In the genomic region with DNA sequence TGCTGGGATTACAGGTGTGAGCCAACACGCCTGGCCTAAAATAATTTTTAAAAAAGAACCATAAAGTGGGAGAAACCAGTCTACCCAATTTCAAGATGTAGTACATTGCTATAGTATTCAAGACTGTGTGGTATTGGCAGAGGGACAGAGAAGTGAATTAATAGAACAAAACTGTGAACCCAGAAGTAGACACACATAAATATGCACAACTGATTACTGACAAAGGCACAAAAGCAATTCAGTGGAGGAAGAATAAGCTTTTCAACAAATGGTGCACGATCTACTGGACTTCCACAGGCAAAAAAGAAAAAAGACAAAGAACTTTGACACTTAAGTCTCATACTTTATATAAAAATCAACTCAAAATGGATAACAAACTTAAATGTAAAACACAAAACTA, we compare ENCODE assay signal across 19 cellular contexts. TPM values are rescaled to one million over a fixed set of nuclear protein-coding genes. Genes with fewer than 3 reads are reported as not detected.
DNase-seq lines count a peak whose midpoint lies in the region; ATAC-seq and TF ChIP-seq lines count a peak whose summit lies in the region.
"Had no signal": no experiment of that assay in that cellular context is flagged by ENCODE, and none has a peak within 500 bp of the region (broad histone marks: within the 10 kb centered on the region; RNA-seq: fewer than 3 reads in every experiment).

No MANE protein-coding gene starts in this region.

- in situ Hi-C loops in mammary epithelial cell (cut with MboI; ENCODE audit: low sequenced_read_pairs in 2 of 2), result no loop called here

- no peak overlapping the region for H3K4me2 ChIP-seq in mammary epithelial cell (ENCODE audit: insufficient read depth, low read depth, low read length)
- no peak overlapping the region for H3K4me2 ChIP-seq in MM.1S (ENCODE audit: low read depth, low read length)

- no peaks in the 10 kb centered on the region for H3K9me2 ChIP-seq in MM.1S (replicated peaks; ENCODE audit: insufficient read depth, low read length)

- no peaks in the 10 kb centered on the region for H3K27me3 Mint-ChIP-seq in MCF 10A (ENCODE audit: insufficient read depth, unreplicated experiment)
- no peaks in the 10 kb centered on the region for H3K27me3 Mint-ChIP-seq in activated B cell treated with CpG ODN at 0.5 μM for 24 hours
- peaks cover 11 to 24% (median 24%) of the 10 kb centered on the region in 3 donors for H3K27me3 Mint-ChIP-seq in immature natural killer cell (ENCODE audit: low read depth in 3 of 3)

- H3K27me3 ChIP-seq in mammary epithelial cell (ENCODE audit: insufficient read depth, low read length), result no peaks in the 10 kb centered on the region
- no peaks in the 10 kb centered on the region for H3K27me3 ChIP-seq in MM.1S (replicated peaks; ENCODE audit: insufficient read depth, low read length)
- H3K27me3 ChIP-seq: cardiac muscle cell, dorsolateral prefrontal cortex, esophagus squamous epithelium, ovary, sigmoid colon had no signal

- no peak overlapping the region for H3K4me3 ChIP-seq in mammary epithelial cell (replicated peaks in 1 of 3; ENCODE audit: insufficient read depth in 1 of 3, low read depth in 2 of 3, low read length in 3 of 3)
- H3K4me3 ChIP-seq in MM.1S (ENCODE audit: low read length), result no peak overlapping the region
- H3K4me3 ChIP-seq: cardiac muscle cell, dorsolateral prefrontal cortex, esophagus squamous epithelium, K562, ovary, sigmoid colon had no signal

- TF ChIP-seq CTCF in MCF 10A (IDR thresholded peaks at IDR 0.05; ENCODE audit: unreplicated experiment), result no peak
- TF ChIP-seq CTCF in mammary epithelial cell (conservative IDR thresholded peaks at IDR 0.05 in 1 of 2, IDR thresholded peaks at IDR 0.05 in 1 of 2; ENCODE audit: extremely low read depth in 1 of 2, insufficient read depth in 1 of 2, low read depth in 1 of 2, low read length in 2 of 2), result no peak
- no peak for TF ChIP-seq CTCF in activated B cell treated with CpG ODN at 0.5 μM for 24 hours (IDR thresholded peaks at IDR 0.05)
- TF ChIP-seq CTCF in MM.1S (IDR thresholded peaks at IDR 0.05; ENCODE audit: low read length), result no peak

- peaks cover 21% of the 10 kb centered on the region for H3K4me1 Mint-ChIP-seq in MCF 10A (ENCODE audit: insufficient read depth, unreplicated experiment)
- peaks cover 60% of the 10 kb centered on the region for H3K4me1 Mint-ChIP-seq in activated B cell treated with CpG ODN at 0.5 μM for 24 hours
- H3K4me1 Mint-ChIP-seq in immature natural killer cell, result peaks cover 88 to 95% of the 10 kb centered on the region in 2 donors

- no peaks in the 10 kb centered on the region for H4K20me1 ChIP-seq in mammary epithelial cell (ENCODE audit: insufficient read depth, low read length)
- H4K20me1 ChIP-seq in MM.1S (ENCODE audit: insufficient read depth, low read length), result no peaks in the 10 kb centered on the region

- ATAC-seq in activated B cell treated with CpG ODN at 0.5 μM for 24 hours (ENCODE audit: low read depth) (no peak), HG03442 (IDR thresholded peaks at IDR 0.05; ENCODE audit: unreplicated experiment) (no peak), GM19328 (IDR thresholded peaks at IDR 0.05; ENCODE audit: unreplicated experiment) (no peak)
- ATAC-seq: K562 had no signal

- peaks cover 7% of the 10 kb centered on the region for H3F3A ChIP-seq in MM.1S (ENCODE audit: insufficient read depth, low read length)

- H3K36me3 ChIP-seq in mammary epithelial cell (ENCODE audit: insufficient read depth, low read length) (peaks cover 4% of the 10 kb centered on the region), MM.1S (replicated peaks; ENCODE audit: insufficient read depth, low read length) (no peaks in the 10 kb centered on the region)
- H3K36me3 ChIP-seq: ovary had no signal

- 96% methylated on average over 2 of the region's 2 CpGs for WGBS in mammary epithelial cell (ENCODE audit: low coverage, missing lambda C conversion rate)

- H3K9me3 Mint-ChIP-seq in MCF 10A (ENCODE audit: unreplicated experiment), result no peaks in the 10 kb centered on the region
- no peaks in the 10 kb centered on the region for H3K9me3 Mint-ChIP-seq in activated B cell treated with CpG ODN at 0.5 μM for 24 hours
- H3K9me3 Mint-ChIP-seq in immature natural killer cell, result no peaks in the 10 kb centered on the region

- CTCF ChIA-PET in MCF 10A (lab: Yijun Ruan, JAX) (interaction anchor here (0.6 to 0.8 kb wide), 3 partner anchors 19 to 834 kb away, joined by 3 to 4 read pairs (median 3); no protein-coding TSS in a partner anchor), mammary epithelial cell (lab: Charles Lee; ENCODE audit: low non-redundant PET) (no interaction called here), activated B cell treated with CpG ODN at 0.5 μM for 24 hours (lab: Charles Lee) (no interaction called here)

- dilution Hi-C loops in mammary epithelial cell (cut with HindIII; ENCODE audit: low sequenced_read_pairs), result no loop called here

- no peak overlapping the region for H3K27ac ChIP-seq in mammary epithelial cell (ENCODE audit: insufficient read depth, low read depth, low read length)
- no peak overlapping the region for H3K27ac ChIP-seq in MM.1S (ENCODE audit: low read length)
- H3K27ac ChIP-seq: cardiac muscle cell, ovary, sigmoid colon had no signal

- H3K4me1 ChIP-seq in mammary epithelial cell (ENCODE audit: insufficient read depth, low read length) (peaks cover 11% of the 10 kb centered on the region), MM.1S (ENCODE audit: low read length) (0 out of 2 replicates have a peak, but pooled peaks cover 3% of the 10 kb centered on the region)

- H3K9me3 ChIP-seq in mammary epithelial cell (replicated peaks; ENCODE audit: insufficient read depth, low read length) (no peaks in the 10 kb centered on the region), MM.1S (replicated peaks; ENCODE audit: insufficient read depth, low read length) (no peaks in the 10 kb centered on the region)
- H3K9me3 ChIP-seq: esophagus squamous epithelium, ovary, sigmoid colon had no signal

- H2AFZ ChIP-seq in mammary epithelial cell (ENCODE audit: low read depth, low read length) (no peak overlapping the region), MM.1S (ENCODE audit: low read length) (no peak overlapping the region)

- no TSS peak for BruUV-seq in MCF 10A (replicated peaks; lab: Mats Ljungman, UMichigan)
- BruUV-seq in mammary epithelial cell (replicated peaks; lab: Mats Ljungman, UMichigan), result no TSS peak

- POLR2A ChIA-PET in MCF 10A (lab: Yijun Ruan, JAX), result interaction anchor here (1.0 to 4.0 kb wide), 5 partner anchors 9 to 29 kb away, joined by 3 to 70 read pairs (median 5); partner anchors contain the start of gene ZBTB2
- POLR2A ChIA-PET in activated B cell treated with CpG ODN at 0.5 μM for 24 hours (lab: Charles Lee), result interaction anchor here (2.8 kb wide), 1 partner anchor 14 kb away, joined by 9 read pairs; no protein-coding TSS in a partner anchor

- H3K27ac Mint-ChIP-seq in MCF 10A (ENCODE audit: low read depth, unreplicated experiment) (peak overlapping the region; percentile 92), activated B cell treated with CpG ODN at 0.5 μM for 24 hours (peak overlapping the region; percentile 27), immature natural killer cell (peak overlapping the region; percentile 86 to 93 (median 88))

- H3K4me3 Mint-ChIP-seq in MCF 10A (ENCODE audit: unreplicated experiment) (no peak overlapping the region), activated B cell treated with CpG ODN at 0.5 μM for 24 hours (peak overlapping the region; percentile 30), immature natural killer cell (peak overlapping the region; percentile 51 to 80 (median 68))

- H3K36me3 Mint-ChIP-seq in MCF 10A (ENCODE audit: insufficient read depth, unreplicated experiment), result peaks cover 6% of the 10 kb centered on the region
- peaks cover 26% of the 10 kb centered on the region for H3K36me3 Mint-ChIP-seq in activated B cell treated with CpG ODN at 0.5 μM for 24 hours (ENCODE audit: low read depth)
- H3K36me3 Mint-ChIP-seq in immature natural killer cell, result peaks cover 0 to 15% (median 8%) of the 10 kb centered on the region in 3 donors

- H3K79me2 ChIP-seq in mammary epithelial cell (ENCODE audit: insufficient read depth, low read length) (peaks cover 77% of the 10 kb centered on the region), MM.1S (ENCODE audit: low read length) (peaks cover 71% of the 10 kb centered on the region)

- DNase-seq in MCF 10A (ENCODE audit: unreplicated experiment) (no peak), mammary epithelial cell (no peak), activated B cell treated with CpG ODN at 0.5 μM for 24 hours (no peak), immature natural killer cell (no peak), MM.1S (no peak), COR-L47 (lab: John Stamatoyannopoulos, UW) (no peak)
- DNase-seq: activated CD4-positive, CD25-positive, alpha-beta regulatory T cell treated with anti-CD3 and anti-CD28 coated beads, Interleukin-2, amount 50 U/mL, for 72 hours; activated T-cell treated with anti-CD3 and anti-CD28 coated beads, Interleukin-2, amount 50 U/mL, for 1 hour; dorsolateral prefrontal cortex; esophagus squamous epithelium; NCI-H1092; NCI-H526 treated with DMSO at 0.1 percent for 48 hours; ovary; SHP77; sigmoid colon had no signal

- intact Hi-C loops in MCF 10A (cut with micrococcal nuclease), result no loop called here
- intact Hi-C loops in mammary epithelial cell (cut with micrococcal nuclease), result loop anchor here (1.0 kb wide), 1 partner anchor 13 kb away; no protein-coding TSS in a partner anchor
- intact Hi-C loops in activated B cell treated with CpG ODN at 0.5 μM for 24 hours (cut with micrococcal nuclease), result loop anchor here (1.0 kb wide), 1 partner anchor 14 kb away; no protein-coding TSS in a partner anchor

- H3K9ac ChIP-seq in mammary epithelial cell (ENCODE audit: insufficient read depth, low read length) (no peak overlapping the region), MM.1S (ENCODE audit: low read length) (no peak overlapping the region)

RNA-seq across cellular contexts. Expression of gene ZBTB2, which starts 15.5 kb away (rescaled TPM):
- total RNA-seq in MCF 10A (2022), result 10.7 and 15.6 TPM in 2 replicates
- 10 to 100 TPM in 1 of 2 donors, 1 to 10 TPM in 1; 5.0 to 16.1 TPM for total RNA-seq in mammary epithelial cell
- 14.6 TPM for polyA plus RNA-seq in mammary epithelial cell
- polyA minus RNA-seq in mammary epithelial cell, result 22.4 TPM
- total RNA-seq in activated B cell treated with CpG ODN at 0.5 μM for 24 hours, result 17.3 and 18.0 TPM in 2 replicates
- polyA plus RNA-seq in immature natural killer cell, result 10 to 100 TPM; 11.5 to 27.5 (median 24.1) TPM

Comparison
In these comparisons a context has a peak if more than half of its experiments do, and no peak if none do; other contexts are left out.
1. H3K27ac Mint-ChIP-seq: peak in every context shown above with its lines; median percentile 92 in MCF 10A; 88 in immature natural killer cell; 27 in activated B cell treated with CpG ODN at 0.5 μM for 24 hours.